ENCODE assay signal across 9 cellular contexts in genomic region chr12:123050331-123050809, GRCh38.
DNase-seq lines count a peak whose midpoint lies in the region; ATAC-seq and TF ChIP-seq lines count a peak whose summit lies in the region.
"Had no signal": no experiment of that assay in that cellular context is flagged by ENCODE, and none has a peak within 500 bp of the region (broad histone marks: within the 10 kb centered on the region; RNA-seq: fewer than 3 reads in every experiment).

No MANE protein-coding gene starts in this region.

- in situ Hi-C loops in astrocyte of the spinal cord (cut with HindIII; ENCODE audit: low sequenced_read_pairs), result no loop called here

- peak overlapping the region; percentile 71 to 83 for H3K27ac ChIP-seq in right atrium auricular region

- no peaks in the 10 kb centered on the region for H3K9me3 Mint-ChIP-seq in stimulated activated effector memory CD8-positive, alpha-beta T cell treated with anti-CD3 and anti-CD28 coated beads, Interleukin-12 subunit alpha, Interleukin-12 subunit beta, amount 100 ng/mL, for 72 hours

- no peak for TF ChIP-seq CTCF in LNCaP clone FGC (IDR thresholded peaks at IDR 0.05; ENCODE audit: control insufficient read depth, extremely low read depth, insufficient read depth)
- TF ChIP-seq CTCF in astrocyte of the spinal cord (IDR thresholded peaks at IDR 0.05; ENCODE audit: low read depth, low read length), result no peak
- TF ChIP-seq CTCF in right atrium auricular region (IDR thresholded peaks at IDR 0.05), result no peak

- no peaks in the 10 kb centered on the region for H3K27me3 ChIP-seq in right atrium auricular region

- peaks cover 6% of the 10 kb centered on the region for H3K4me1 Mint-ChIP-seq in stimulated activated effector memory CD8-positive, alpha-beta T cell treated with anti-CD3 and anti-CD28 coated beads, Interleukin-12 subunit alpha, Interleukin-12 subunit beta, amount 100 ng/mL, for 72 hours

- H3K9me3 ChIP-seq in right atrium auricular region, result no peaks in the 10 kb centered on the region

- H3K36me3 ChIP-seq in right atrium auricular region, result no peaks in the 10 kb centered on the region

- no peak overlapping the region for H3K4me3 Mint-ChIP-seq in stimulated activated effector memory CD8-positive, alpha-beta T cell treated with anti-CD3 and anti-CD28 coated beads, Interleukin-12 subunit alpha, Interleukin-12 subunit beta, amount 100 ng/mL, for 72 hours

- peak; percentile 89 for ATAC-seq in stimulated activated effector memory CD8-positive, alpha-beta T cell treated with anti-CD3 and anti-CD28 coated beads, Interleukin-12 subunit alpha, Interleukin-12 subunit beta, amount 100 ng/mL, for 72 hours

- no peak overlapping the region for H3K4me3 ChIP-seq in LNCaP clone FGC (ENCODE audit: low read depth, low read length)
- H3K4me3 ChIP-seq in astrocyte of the spinal cord (ENCODE audit: low read depth, low read length), result no peak overlapping the region
- H3K4me3 ChIP-seq in right atrium auricular region, result no peak overlapping the region

- H3K4me1 ChIP-seq in right atrium auricular region, result peaks cover 0 to 52% of the 10 kb centered on the region in 2 donors

- no peak overlapping the region for H3K27ac Mint-ChIP-seq in stimulated activated effector memory CD8-positive, alpha-beta T cell treated with anti-CD3 and anti-CD28 coated beads, Interleukin-12 subunit alpha, Interleukin-12 subunit beta, amount 100 ng/mL, for 72 hours

- H3K36me3 Mint-ChIP-seq in stimulated activated effector memory CD8-positive, alpha-beta T cell treated with anti-CD3 and anti-CD28 coated beads, Interleukin-12 subunit alpha, Interleukin-12 subunit beta, amount 100 ng/mL, for 72 hours, result no peaks in the 10 kb centered on the region

- DNase-seq in LNCaP clone FGC (ENCODE audit: low read depth), result peak; percentile 80
- DNase-seq in astrocyte of the spinal cord (ENCODE audit: low read depth, low spot score), result peak; percentile 36
- no peak for DNase-seq in right atrium auricular region (ENCODE audit: low spot score)
- DNase-seq in stimulated activated effector memory CD8-positive, alpha-beta T cell treated with anti-CD3 and anti-CD28 coated beads, Interleukin-12 subunit alpha, Interleukin-12 subunit beta, amount 100 ng/mL, for 72 hours (ENCODE audit: low spot score in 2 of 2), result no peak
- no peak for DNase-seq in A172 (ENCODE audit: low spot score)
- DNase-seq in AML-193 (lab: John Stamatoyannopoulos, UW), result no peak
- DNase-seq in epidermal melanocyte (ENCODE audit: insufficient read length, low spot score), result no peak
- no peak for DNase-seq in SKM-1 treated with dmso at 0.1 percent for 144 hours (lab: John Stamatoyannopoulos, UW; ENCODE audit: unreplicated experiment)
- DNase-seq: stimulated activated CD4-positive, alpha-beta T cell treated with anti-CD3 and anti-CD28 coated beads, Interleukin-15, amount 100 ng/mL, for 24 hours had no signal

Comparison
In these comparisons a context has a peak if more than half of its experiments do, and no peak if none do; other contexts are left out.
1. DNase-seq: peak in LNCaP clone FGC (single experiment) and astrocyte of the spinal cord (single experiment); none in right atrium auricular region (single experiment), stimulated activated effector memory CD8-positive, alpha-beta T cell treated with anti-CD3 and anti-CD28 coated beads, Interleukin-12 subunit alpha, Interleukin-12 subunit beta, amount 100 ng/mL, for 72 hours (0 of 2), A172 (single experiment), AML-193 (0 of 2), epidermal melanocyte (single experiment) and SKM-1 treated with dmso at 0.1 percent for 144 hours (single experiment).